Comparison of ENCODE assay signal across 27 cellular contexts in the genomic region with DNA sequence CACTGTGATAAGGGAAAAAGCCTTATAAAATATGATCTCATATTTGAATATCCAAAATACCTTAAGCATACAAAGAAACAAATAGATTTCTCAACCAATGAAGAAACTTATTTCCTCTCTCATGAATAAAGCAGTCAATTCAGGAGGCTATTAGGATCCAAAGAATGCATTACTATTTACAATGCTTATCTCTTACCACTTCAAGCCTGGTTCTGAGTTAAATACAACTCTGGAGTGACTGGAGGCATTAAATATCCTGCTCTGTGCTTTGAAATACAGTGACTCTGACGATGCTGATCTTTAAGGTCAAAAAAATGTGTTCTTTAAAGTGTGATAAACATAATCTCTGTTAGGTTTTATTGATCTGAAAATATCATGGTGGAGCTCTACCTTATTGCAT.
"Had no signal": no experiment of that assay in that cellular context is flagged by ENCODE, and none has a peak within 500 bp of the region (broad histone marks: within the 10 kb centered on the region; RNA-seq: fewer than 3 reads in every experiment).

No MANE protein-coding gene starts in this region.

- H3K4me1 Mint-ChIP-seq: mesothelial cell of epicardium; naive thymus-derived CD4-positive, alpha-beta T cell; stimulated activated effector memory CD8-positive, alpha-beta T cell treated with anti-CD3 and anti-CD28 coated beads, Interleukin-12 subunit alpha, Interleukin-12 subunit beta, amount 100 ng/mL, for 72 hours had no signal

- H3K4me3 ChIP-seq: lower lobe of right lung, mucosa of descending colon, ovary, prostate gland, skin epidermis, spleen, suprapubic skin, thoracic aorta, tibial artery, uterus had no signal

- H3K27ac Mint-ChIP-seq: mesothelial cell of epicardium; naive thymus-derived CD4-positive, alpha-beta T cell; natural killer cell treated with Interleukin-12 subunit alpha and Interleukin-12 subunit beta and Interleukin-15 and Interleukin-18, amount 100 ng/mL, for 72 hours; stimulated activated effector memory CD8-positive, alpha-beta T cell treated with anti-CD3 and anti-CD28 coated beads, Interleukin-12 subunit alpha, Interleukin-12 subunit beta, amount 100 ng/mL, for 72 hours; stimulated activated naive CD8-positive, alpha-beta T cell treated with anti-CD3 and anti-CD28 coated beads, Interleukin-15, Interleukin-2, amounts not matched to agents 100 ng/mL and 50 ng/mL, for 24 hours had no signal

- H3K36me3 ChIP-seq: lower lobe of right lung, ovary, prostate gland, spleen, suprapubic skin, thoracic aorta, tibial artery, uterus had no signal

- H3K36me3 Mint-ChIP-seq: naive thymus-derived CD4-positive, alpha-beta T cell; stimulated activated effector memory CD8-positive, alpha-beta T cell treated with anti-CD3 and anti-CD28 coated beads, Interleukin-12 subunit alpha, Interleukin-12 subunit beta, amount 100 ng/mL, for 72 hours had no signal

- ATAC-seq: left cardiac atrium; left lobe of liver; mucosa of descending colon; naive thymus-derived CD4-positive, alpha-beta T cell; natural killer cell treated with Interleukin-12 subunit alpha and Interleukin-12 subunit beta and Interleukin-15 and Interleukin-18, amount 100 ng/mL, for 72 hours; right cardiac atrium; sciatic nerve; stimulated activated effector memory CD8-positive, alpha-beta T cell treated with anti-CD3 and anti-CD28 coated beads, Interleukin-12 subunit alpha, Interleukin-12 subunit beta, amount 100 ng/mL, for 72 hours had no signal

- DNase-seq: hippocampal formation; kidney glomerular epithelial cell; left cardiac atrium; lower lobe of right lung; mammary epithelial cell; mesenchymal stem cell; mucosa of descending colon; naive thymus-derived CD4-positive, alpha-beta T cell; ovary; retina; right cardiac atrium; spleen; stimulated activated CD4-positive, alpha-beta T cell treated with anti-CD3 and anti-CD28 coated beads, Interleukin-4, amount 100 ng/mL, for 24 hours; stimulated activated naive CD4-positive, alpha-beta T cell; tibial artery; trophoblast cell; uterus had no signal

- H3K4me3 Mint-ChIP-seq: mesothelial cell of epicardium; naive thymus-derived CD4-positive, alpha-beta T cell; natural killer cell treated with Interleukin-12 subunit alpha and Interleukin-12 subunit beta and Interleukin-15 and Interleukin-18, amount 100 ng/mL, for 72 hours; stimulated activated effector memory CD8-positive, alpha-beta T cell treated with anti-CD3 and anti-CD28 coated beads, Interleukin-12 subunit alpha, Interleukin-12 subunit beta, amount 100 ng/mL, for 72 hours; stimulated activated naive CD8-positive, alpha-beta T cell treated with anti-CD3 and anti-CD28 coated beads, Interleukin-15, Interleukin-2, amounts not matched to agents 100 ng/mL and 50 ng/mL, for 24 hours had no signal

- H3K9me3 ChIP-seq: lower lobe of right lung, mucosa of descending colon, ovary, prostate gland, suprapubic skin, thoracic aorta, tibial artery, uterus had no signal

- H3K27me3 Mint-ChIP-seq: naive thymus-derived CD4-positive, alpha-beta T cell; natural killer cell treated with Interleukin-12 subunit alpha and Interleukin-12 subunit beta and Interleukin-15 and Interleukin-18, amount 100 ng/mL, for 72 hours; stimulated activated naive CD8-positive, alpha-beta T cell treated with anti-CD3 and anti-CD28 coated beads, Interleukin-15, Interleukin-2, amounts not matched to agents 100 ng/mL and 50 ng/mL, for 24 hours had no signal

- H3K27me3 ChIP-seq: ovary, spleen, suprapubic skin, tibial artery, uterus had no signal

- H3K27ac ChIP-seq: lower lobe of right lung, ovary, prostate gland, skin epidermis, spleen, suprapubic skin, thoracic aorta, tibial artery, uterus had no signal

- H3K4me1 ChIP-seq: lower lobe of right lung, prostate gland, spleen, suprapubic skin, tibial artery, uterus had no signal
